Comparison of ENCODE assay signal across 10 cellular contexts in the genomic region with DNA sequence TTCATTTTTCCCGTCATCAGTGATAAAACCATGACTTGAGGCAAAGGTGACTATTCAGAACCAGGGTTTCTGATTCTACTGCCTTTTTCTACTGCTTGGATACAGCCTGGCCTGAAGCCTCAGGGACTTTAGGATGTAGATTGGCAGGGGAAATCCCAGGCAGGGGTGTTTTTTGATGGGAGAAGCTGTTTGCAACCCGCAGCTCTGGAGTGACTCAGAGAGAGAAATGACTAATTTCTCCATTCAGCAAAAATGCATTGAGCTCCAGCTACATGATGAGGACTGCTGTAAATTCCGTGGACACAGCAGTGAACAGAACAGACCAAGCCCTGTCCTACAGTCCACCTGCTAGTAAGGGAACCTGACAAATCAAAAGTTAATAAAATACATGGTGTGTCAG.
A peak's percentile ranks its signal among the peaks of the same experiment; 100 is the strongest.
DNase-seq lines count a peak whose midpoint lies in the region; ATAC-seq and TF ChIP-seq lines count a peak whose summit lies in the region.
"Had no signal": no experiment of that assay in that cellular context is flagged by ENCODE, and none has a peak within 500 bp of the region (broad histone marks: within the 10 kb centered on the region; RNA-seq: fewer than 3 reads in every experiment).

No MANE protein-coding gene starts in this region.

- H3K27me3 ChIP-seq in foreskin keratinocyte (no peaks in the 10 kb centered on the region), Peyer's patch (no peaks in the 10 kb centered on the region)
- H3K27me3 ChIP-seq in effector memory CD4-positive, alpha-beta T cell (replicated peaks; ENCODE audit: control insufficient read depth, insufficient read depth, low read length, poor library complexity, severe bottlenecking), result no peaks in the 10 kb centered on the region

- no peaks in the 10 kb centered on the region for H3K9me3 ChIP-seq in effector memory CD4-positive, alpha-beta T cell (ENCODE audit: control insufficient read depth, low read length)
- H3K9me3 ChIP-seq in Peyer's patch, result no peaks in the 10 kb centered on the region

- H3K27ac ChIP-seq in foreskin keratinocyte (no peak overlapping the region), Peyer's patch (no peak overlapping the region)
- H3K27ac ChIP-seq in effector memory CD4-positive, alpha-beta T cell (ENCODE audit: insufficient read depth, low read length, poor library complexity, severe bottlenecking), result no peak overlapping the region

- H3K4me1 ChIP-seq in foreskin keratinocyte, result peaks cover 3% of the 10 kb centered on the region
- H3K4me1 ChIP-seq in effector memory CD4-positive, alpha-beta T cell (ENCODE audit: control insufficient read depth, insufficient read depth, low read length, poor library complexity, severe bottlenecking), result no peaks in the 10 kb centered on the region
- no peaks in the 10 kb centered on the region for H3K4me1 ChIP-seq in Peyer's patch

- TF ChIP-seq POLR2A in Peyer's patch (IDR thresholded peaks at IDR 0.05), result no peak

- TF ChIP-seq CTCF in AG04449 (IDR thresholded peaks at IDR 0.05; ENCODE audit: insufficient read depth, low read length, missing control alignments) (no peak), GM12865 (IDR thresholded peaks at IDR 0.05; ENCODE audit: insufficient read depth, low read depth, low read length, missing control alignments) (no peak), foreskin keratinocyte (conservative IDR thresholded peaks at IDR 0.05) (no peak), Peyer's patch (IDR thresholded peaks at IDR 0.05) (no peak)

- POLR2A ChIA-PET in AG04449 (lab: Yijun Ruan, JAX), result no interaction called here

- no peaks in the 10 kb centered on the region for H3K36me3 ChIP-seq in effector memory CD4-positive, alpha-beta T cell (ENCODE audit: control insufficient read depth, insufficient read depth, low read length)
- no peaks in the 10 kb centered on the region for H3K36me3 ChIP-seq in Peyer's patch

- no peak overlapping the region for H3K4me3 ChIP-seq in AG04449 (ENCODE audit: low read depth, low read length)
- no peak overlapping the region for H3K4me3 ChIP-seq in GM12865 (ENCODE audit: low read depth, low read length)
- no peak overlapping the region for H3K4me3 ChIP-seq in effector memory CD4-positive, alpha-beta T cell (ENCODE audit: insufficient read depth, low read depth, low read length, poor library complexity, severe bottlenecking)
- H3K4me3 ChIP-seq in Peyer's patch, result no peak overlapping the region

- CTCF ChIA-PET in AG04449 (lab: Yijun Ruan, JAX), result interaction anchor here (1.0 to 1.6 kb wide), 3 partner anchors 10 to 260 kb away, joined by 3 read pairs; no protein-coding TSS in a partner anchor

- DNase-seq in AG04449 (ENCODE audit: low read depth, low spot score) (peak; percentile 29), GM12865 (ENCODE audit: low read depth) (peak; percentile 31), SW480 (ENCODE audit: low spot score) (peak; percentile 12), foreskin keratinocyte (peak; percentile 87 to 94), SW 1271 (lab: John Stamatoyannopoulos, UW) (no peak), Peyer's patch (no peak)
- no peak for DNase-seq in effector memory CD4-positive, alpha-beta T cell
- DNase-seq: effector CD8-positive, alpha-beta T cell; NCI-H2171 treated with DMSO at 0.1 percent for 48 hours had no signal

- ATAC-seq in foreskin keratinocyte (peak; percentile 99), GM19455 (IDR thresholded peaks at IDR 0.05; ENCODE audit: unreplicated experiment) (no peak)

Comparison
In these comparisons a context has a peak if more than half of its experiments do, and no peak if none do; other contexts are left out.
1. DNase-seq: peak in AG04449 (single experiment), GM12865 (single experiment), SW480 (single experiment) and foreskin keratinocyte (2 of 2); none in effector memory CD4-positive, alpha-beta T cell (0 of 3), SW 1271 (0 of 2) and Peyer's patch (0 of 3).